Comparison of ENCODE assay signal across 20 cellular contexts in the genomic region with DNA sequence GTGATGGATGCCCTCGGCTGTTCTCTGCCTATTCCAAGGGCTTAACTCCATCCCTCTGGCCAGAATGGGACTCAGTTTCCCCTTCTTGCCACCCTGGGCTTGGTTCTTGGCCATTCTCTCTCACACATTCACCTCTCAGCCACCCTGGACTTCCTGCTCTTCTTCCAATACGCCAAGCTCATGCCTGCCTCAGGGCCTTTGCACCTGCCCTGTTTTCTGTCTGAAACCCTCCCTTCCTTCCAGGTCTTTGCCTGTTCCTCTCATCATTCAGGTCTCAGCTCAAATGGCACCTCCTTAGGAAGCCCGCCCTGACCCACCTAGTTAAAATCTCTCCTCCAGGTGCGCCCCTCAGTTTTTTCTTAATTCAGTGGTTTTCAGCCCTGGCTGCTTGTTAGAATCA.
"Had no signal": no experiment of that assay in that cellular context is flagged by ENCODE, and none has a peak within 500 bp of the region (broad histone marks: within the 10 kb centered on the region; RNA-seq: fewer than 3 reads in every experiment).

No MANE protein-coding gene starts in this region.

- H3K36me3 ChIP-seq: colonic mucosa, thyroid gland, upper lobe of right lung had no signal

- H3K4me3 ChIP-seq: colonic mucosa, thyroid gland, upper lobe of right lung had no signal

- H3K27me3 ChIP-seq: colonic mucosa, thyroid gland, upper lobe of right lung had no signal

- H3K27ac Mint-ChIP-seq: activated CD4-positive, alpha-beta memory T cell treated with anti-CD3 and anti-CD28 coated beads, Interleukin-2, amount 10 ng/mL, durations not matched to agents 7 days and 5 days; activated CD4-positive, alpha-beta T cell treated with anti-CD3 and anti-CD28 coated beads, Interleukin-2, amount 10 ng/mL, durations not matched to agents 24 days and 14 days; activated T-helper 17 cell treated with anti-CD3 and anti-CD28 coated beads, Interleukin-2, amount 50 U/mL, for 72 hours; nephron progenitor cell had no signal

- H3K9ac ChIP-seq: parathyroid adenoma, SK-N-SH had no signal

- H3K4me3 Mint-ChIP-seq: activated CD4-positive, alpha-beta memory T cell treated with anti-CD3 and anti-CD28 coated beads, Interleukin-2, amount 10 ng/mL, durations not matched to agents 7 days and 5 days; activated CD4-positive, alpha-beta T cell treated with anti-CD3 and anti-CD28 coated beads, Interleukin-2, amount 10 ng/mL, durations not matched to agents 24 days and 14 days; activated T-helper 17 cell treated with anti-CD3 and anti-CD28 coated beads, Interleukin-2, amount 50 U/mL, for 72 hours; central memory CD8-positive, alpha-beta T cell; nephron progenitor cell had no signal

- H3K36me3 Mint-ChIP-seq: activated naive CD4-positive, alpha-beta T cell treated with anti-CD3 and anti-CD28 coated beads, Interleukin-2, amount 50 U/mL, for 72 hours had no signal

- ATAC-seq: activated CD4-positive, CD25-positive, alpha-beta regulatory T cell treated with anti-CD3 and anti-CD28 coated beads, Interleukin-2, amount 50 U/mL, for 24 hours; activated naive CD4-positive, alpha-beta T cell treated with anti-CD3 and anti-CD28 coated beads, Interleukin-2, amount 50 U/mL, for 72 hours; activated T-helper 17 cell treated with anti-CD3 and anti-CD28 coated beads, Interleukin-2, amount 50 U/mL, for 72 hours; stimulated activated naive CD8-positive, alpha-beta T cell treated with anti-CD3 and anti-CD28 coated beads, Interleukin-15, Interleukin-2, amounts not matched to agents 100 U/mL and 50 U/mL, for 24 hours; upper lobe of right lung had no signal

- H3K79me2 ChIP-seq: parathyroid adenoma had no signal

- H2AFZ ChIP-seq: parathyroid adenoma had no signal

- H3K4me1 Mint-ChIP-seq: activated T-helper 17 cell treated with anti-CD3 and anti-CD28 coated beads, Interleukin-2, amount 50 U/mL, for 72 hours had no signal

- H3K4me1 ChIP-seq: colonic mucosa, parathyroid adenoma had no signal

- DNase-seq: activated CD4-positive, alpha-beta memory T cell treated with anti-CD3 and anti-CD28 coated beads, Interleukin-2, amount 10 ng/mL, durations not matched to agents 7 days and 5 days; activated CD4-positive, alpha-beta T cell treated with anti-CD3 and anti-CD28 coated beads, Interleukin-2, amount 10 ng/mL, durations not matched to agents 24 days and 14 days; aorta; colonic mucosa; erythroblast; foreskin fibroblast; hippocampal formation; kidney glomerular epithelial cell; nephron progenitor cell; stimulated activated CD4-positive, alpha-beta T cell treated with anti-CD3 and anti-CD28 coated beads, Interleukin-4, amount 100 ng/mL, for 1 hour; stimulated activated naive CD8-positive, alpha-beta T cell treated with anti-CD3 and anti-CD28 coated beads, Interleukin-15, Interleukin-2, amounts not matched to agents 100 U/mL and 50 U/mL, for 24 hours; thyroid gland; upper lobe of right lung had no signal

- H3K9me3 ChIP-seq: colonic mucosa, SK-N-SH, thyroid gland, upper lobe of right lung had no signal

- H3K9me3 Mint-ChIP-seq: activated CD4-positive, alpha-beta memory T cell treated with anti-CD3 and anti-CD28 coated beads, Interleukin-2, amount 10 ng/mL, durations not matched to agents 7 days and 5 days; activated CD4-positive, alpha-beta T cell treated with anti-CD3 and anti-CD28 coated beads, Interleukin-2, amount 10 ng/mL, durations not matched to agents 24 days and 14 days; activated naive CD4-positive, alpha-beta T cell treated with anti-CD3 and anti-CD28 coated beads, Interleukin-2, amount 50 U/mL, for 72 hours; activated T-helper 17 cell treated with anti-CD3 and anti-CD28 coated beads, Interleukin-2, amount 50 U/mL, for 72 hours; central memory CD8-positive, alpha-beta T cell; nephron progenitor cell had no signal

- H3K4me2 ChIP-seq: SK-N-SH had no signal

- H3K27me3 Mint-ChIP-seq: activated T-helper 17 cell treated with anti-CD3 and anti-CD28 coated beads, Interleukin-2, amount 50 U/mL, for 72 hours; central memory CD8-positive, alpha-beta T cell had no signal

- FAIRE-seq: endometrium had no signal

- H3K27ac ChIP-seq: colonic mucosa, upper lobe of right lung had no signal
